In the genomic region with DNA sequence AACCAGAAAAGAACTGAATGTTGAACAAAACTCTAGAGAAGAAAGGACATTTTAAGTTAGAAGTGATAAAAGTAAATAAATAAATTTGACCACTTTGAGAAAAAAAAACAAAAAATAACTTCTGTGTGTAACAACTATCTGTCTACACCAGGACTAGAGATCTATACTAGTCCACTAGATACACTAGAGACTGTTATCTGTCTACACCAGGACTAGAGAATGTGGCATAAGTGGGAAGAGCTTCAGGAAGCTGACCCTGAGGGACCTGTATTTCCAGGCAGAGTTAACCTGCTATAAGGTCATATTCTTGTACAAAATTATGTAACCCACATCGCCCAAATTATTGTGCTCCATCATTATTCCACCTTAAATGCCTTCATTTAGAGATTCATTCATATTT, we compare ENCODE assay signal across 11 cellular contexts.
"Had no signal": no experiment of that assay in that cellular context is flagged by ENCODE, and none has a peak within 500 bp of the region (broad histone marks: within the 10 kb centered on the region; RNA-seq: fewer than 3 reads in every experiment).

No MANE protein-coding gene starts in this region.

- H3K27ac ChIP-seq: GM23248, HL-60 had no signal

- H3K9me3 ChIP-seq: HAP-1 had no signal

- H3K4me1 Mint-ChIP-seq: IgD-negative memory B cell had no signal

- H3K27ac Mint-ChIP-seq: HFFc6 had no signal

- H3K4me3 ChIP-seq: GM23248, HAP-1 had no signal

- H3K4me3 Mint-ChIP-seq: HFFc6, IgD-negative memory B cell had no signal

- H3K27me3 Mint-ChIP-seq: IgD-negative memory B cell had no signal

- FAIRE-seq: HepG2 had no signal

- DNase-seq: GM23248, GOT3, H7, HFFc6, Kasumi-1, KG1 had no signal

- H3K36me3 Mint-ChIP-seq: IgD-negative memory B cell had no signal

- ATAC-seq: HCT116, HepG2 had no signal
